ENCODE assay signal across 10 cellular contexts in genomic region chr10:77532068-77532467, GRCh38.
DNase-seq lines count a peak whose midpoint lies in the region; ATAC-seq, FAIRE-seq and TF ChIP-seq lines count a peak whose summit lies in the region.
"Had no signal": no experiment of that assay in that cellular context is flagged by ENCODE, and none has a peak within 500 bp of the region (broad histone marks: within the 10 kb centered on the region; RNA-seq: fewer than 3 reads in every experiment).

No MANE protein-coding gene starts in this region.

- no peak for FAIRE-seq in GM19239 (lab: Jason Lieb, UNC)

- H3F3A ChIP-seq in SK-N-SH (replicated peaks; ENCODE audit: insufficient read depth): peaks cover 34% of the 10 kb centered on the region

- no peak for ATAC-seq in SK-N-SH treated with all-trans-retinoic acid at 6 μM for 48 hours
- no peak for ATAC-seq in GM21390 (IDR thresholded peaks at IDR 0.05; ENCODE audit: unreplicated experiment)

- no peaks in the 10 kb centered on the region for H3K27me3 ChIP-seq in SK-N-SH (ENCODE audit: insufficient read depth)
- no peaks in the 10 kb centered on the region for H3K27me3 ChIP-seq in uterus

- TF ChIP-seq EP300 in SK-N-SH (IDR thresholded peaks at IDR 0.05; ENCODE audit: borderline replicate concordance in 1 of 2, low read depth in 1 of 2, low read length in 1 of 2): no peak

- TF ChIP-seq CTCF in SK-N-SH (IDR thresholded peaks at IDR 0.05) (no peak), uterus (IDR thresholded peaks at IDR 0.05) (no peak)

- H3K9me3 ChIP-seq in SK-N-SH (no peaks in the 10 kb centered on the region), uterus (no peaks in the 10 kb centered on the region)

- no peak for DNase-seq in SK-N-SH
- DNase-seq in amniotic epithelial cell (ENCODE audit: low read depth): peak; percentile 71
- DNase-seq in hepatic stellate cell (ENCODE audit: low spot score): peak; percentile 75
- DNase-seq in uterus: no peak
- DNase-seq in nucleus accumbens (lab: John Stamatoyannopoulos, UW): no peak
- no peak for DNase-seq in GM19239 (ENCODE audit: insufficient read length, low spot score)
- DNase-seq: activated naive CD4-positive, alpha-beta T cell treated with anti-CD3 and anti-CD28 coated beads for 36 hours; AML-193 had no signal

- CTCF ChIA-PET in SK-N-SH (lab: Yijun Ruan, JAX): no interaction called here

- peaks cover 29 to 34% of the 10 kb centered on the region in 2 experiments for H3K4me1 ChIP-seq in SK-N-SH (ENCODE audit: control insufficient read depth in 1 of 2, insufficient read depth in 2 of 2, low read depth in 1 of 2, low read length in 1 of 2)
- peaks cover 3% of the 10 kb centered on the region in 2 donors for H3K4me1 ChIP-seq in uterus

- no peaks in the 10 kb centered on the region for H3K9me2 ChIP-seq in SK-N-SH

- H3K36me3 ChIP-seq in SK-N-SH (replicated peaks in 1 of 2; ENCODE audit: control insufficient read depth in 1 of 2, insufficient read depth in 2 of 2, low read length in 1 of 2) (no peaks in the 10 kb centered on the region), uterus (no peaks in the 10 kb centered on the region)

- H3K4me3 ChIP-seq in SK-N-SH (ENCODE audit: low read depth in 2 of 2, low read length in 1 of 2) (no peak overlapping the region; a peak in 1 of 4 replicates), uterus (no peak overlapping the region)

- TF ChIP-seq POLR2A in uterus (IDR thresholded peaks at IDR 0.05): no peak

- peaks cover 20% of the 10 kb centered on the region; the same call in 1 of the 2 replicates for H3K79me2 ChIP-seq in SK-N-SH (ENCODE audit: insufficient read depth)

- H3K4me2 ChIP-seq in SK-N-SH: peak overlapping the region; percentile 77

- POLR2A ChIA-PET in SK-N-SH (lab: Yijun Ruan, JAX): no interaction called here

- H3K9ac ChIP-seq in SK-N-SH: peak overlapping the region; percentile 15; the same call in 1 of the 2 replicates

- no peaks in the 10 kb centered on the region for H4K20me1 ChIP-seq in SK-N-SH (ENCODE audit: insufficient read depth)

- H3K27ac ChIP-seq in SK-N-SH (ENCODE audit: low read depth in 2 of 2, low read length in 1 of 2) (peak overlapping the region; percentile 35 to 76; a peak in 3 of 4 replicates), uterus (peak overlapping the region; percentile 2 to 5)

- 78% methylated on average over 12 of the region's 12 CpGs for WGBS in SK-N-SH (ENCODE audit: low lambda C conversion rate)

- intact Hi-C loops in uterus (cut with DNase I; ENCODE audit: low total_unique reads): no loop called here

- no peak for TF ChIP-seq RAD21 in SK-N-SH (IDR thresholded peaks at IDR 0.05; ENCODE audit: low read length)

- 0 out of 2 replicates have a peak overlapping the region, but pooled peaks have one; percentile 25 for H2AFZ ChIP-seq in SK-N-SH (ENCODE audit: low read depth)

TF ChIP-seq in SK-N-SH, 30 proteins besides CTCF, POLR2A, EP300 and RAD21:
- TF ChIP-seq TAF1 (IDR thresholded peaks at IDR 0.05; ENCODE audit: borderline replicate concordance, low read depth, low read length) (no peak), CHD2 (IDR thresholded peaks at IDR 0.05; ENCODE audit: low read length, partially characterized antibody) (no peak)

TF ChIP-seq in SK-N-SH treated with all-trans-retinoic acid at 6 μM for 48 hours, 23 proteins besides CTCF, POLR2A, EP300 and RAD21:
- TF ChIP-seq ZNF70 (CRISPR knock-in tag; IDR thresholded peaks at IDR 0.05): no peak
- TF ChIP-seq ESRRG (CRISPR knock-in tag; IDR thresholded peaks at IDR 0.05): no peak
- TF ChIP-seq ZNF8 (CRISPR knock-in tag; IDR thresholded peaks at IDR 0.05): no peak
- TF ChIP-seq TCF4 (CRISPR knock-in tag; IDR thresholded peaks at IDR 0.05; ENCODE audit: borderline replicate concordance): no peak
- TF ChIP-seq ARNTL (CRISPR knock-in tag; IDR thresholded peaks at IDR 0.05; ENCODE audit: borderline replicate concordance, low read depth): no peak
- no peak for TF ChIP-seq ZC3H10 (CRISPR knock-in tag; IDR thresholded peaks at IDR 0.05)
- TF ChIP-seq CSDC2 (CRISPR knock-in tag; IDR thresholded peaks at IDR 0.05): no peak
- no peak for TF ChIP-seq PPARA (CRISPR knock-in tag; IDR thresholded peaks at IDR 0.05; ENCODE audit: borderline replicate concordance)
- no peak for TF ChIP-seq CSRNP3 (CRISPR knock-in tag; IDR thresholded peaks at IDR 0.05)
- TF ChIP-seq ZFP3 (CRISPR knock-in tag; IDR thresholded peaks at IDR 0.05): no peak
- TF ChIP-seq ZFP30 (CRISPR knock-in tag; IDR thresholded peaks at IDR 0.05): no peak
- no peak for TF ChIP-seq GLIS3 (CRISPR knock-in tag; IDR thresholded peaks at IDR 0.05)
- no peak for TF ChIP-seq POU6F1 (CRISPR knock-in tag; IDR thresholded peaks at IDR 0.05; ENCODE audit: borderline replicate concordance, low read depth)
- TF ChIP-seq BACH2 (CRISPR knock-in tag; IDR thresholded peaks at IDR 0.05; ENCODE audit: borderline replicate concordance): no peak

Comparison
In these comparisons a context has a peak if more than half of its experiments do, and no peak if none do; other contexts are left out.
1. DNase-seq: peak in amniotic epithelial cell (single experiment) and hepatic stellate cell (single experiment); none in SK-N-SH (single experiment), uterus (0 of 2), nucleus accumbens (0 of 56) and GM19239 (single experiment).